In the genomic region with DNA sequence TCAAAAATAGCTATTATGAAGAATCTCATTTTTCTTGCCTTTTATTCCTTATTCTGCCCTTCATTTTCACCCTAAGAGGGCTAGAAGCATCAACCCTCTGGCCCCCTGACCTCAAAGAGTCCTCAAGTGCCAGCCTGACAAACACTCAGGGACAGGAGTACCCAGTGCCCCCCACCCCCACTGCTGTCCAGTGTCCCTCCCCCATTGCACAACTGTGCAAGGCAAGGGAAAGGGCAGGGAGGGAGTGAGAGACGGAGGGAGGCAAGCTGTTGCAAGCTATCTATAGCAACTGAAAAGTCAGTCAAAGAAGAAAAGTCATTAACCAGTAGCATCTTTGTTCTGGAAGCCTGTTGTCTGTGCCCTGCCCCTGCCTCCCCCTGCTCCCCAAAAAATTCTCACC, we compare ENCODE assay signal across 5 cellular contexts. TPM values are rescaled to one million over a fixed set of nuclear protein-coding genes. Genes with fewer than 3 reads are reported as not detected.
"Had no signal": no experiment of that assay in that cellular context is flagged by ENCODE, and none has a peak within 500 bp of the region (broad histone marks: within the 10 kb centered on the region; RNA-seq: fewer than 3 reads in every experiment).

No MANE protein-coding gene starts in this region.

RNA-seq across cellular contexts. Expression of a gene that starts 21.1 kb away (rescaled TPM):
- total RNA-seq: subcutaneous adipose tissue had no signal

RNA-seq across cellular contexts. Expression of a gene that starts 33.2 kb away (rescaled TPM):
- total RNA-seq: subcutaneous adipose tissue, suprapubic skin, temporal lobe, thyroid gland, ureter had no signal
